In the genomic region with DNA sequence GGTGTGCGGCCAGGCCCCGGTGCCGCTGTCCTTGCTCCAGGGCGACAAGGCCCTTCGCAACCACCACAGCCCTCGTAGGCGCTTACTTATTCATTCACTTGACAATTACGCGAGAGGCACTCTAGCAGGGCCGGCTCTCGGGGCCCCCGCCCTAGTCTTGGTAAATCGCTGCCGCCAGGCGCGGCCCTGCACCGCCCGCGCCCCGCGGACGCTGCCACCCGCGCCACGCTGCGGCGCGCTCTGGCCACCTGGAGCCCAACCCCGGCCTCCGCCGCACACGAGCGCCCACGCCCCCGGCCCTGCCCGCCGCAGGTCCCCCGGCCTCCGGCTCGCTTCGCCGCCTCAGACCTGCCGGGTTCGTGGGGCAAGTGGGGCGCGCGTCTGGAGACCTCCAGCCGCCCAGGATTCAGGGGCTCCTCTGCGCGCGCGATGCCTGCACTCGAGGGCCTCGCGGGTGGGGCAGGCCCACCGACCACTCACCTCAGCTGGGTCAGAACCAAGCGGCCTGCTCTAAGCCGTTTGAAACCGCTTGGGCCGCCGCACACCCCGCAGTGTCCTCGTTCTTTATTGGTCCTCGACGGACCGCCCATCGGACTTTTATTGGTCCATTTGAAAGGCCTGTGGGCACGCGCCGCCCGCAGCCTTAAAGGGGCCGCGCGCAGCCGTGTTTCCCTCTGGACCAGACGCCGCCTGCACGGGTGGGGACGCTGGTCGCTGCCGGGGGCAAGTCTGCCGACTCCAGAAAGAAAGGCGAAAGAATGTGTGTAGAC, we compare ENCODE assay signal across 8 cellular contexts. TPM values are rescaled to one million over a fixed set of nuclear protein-coding genes. Genes with fewer than 3 reads are reported as not detected.
DNase-seq lines count a peak whose midpoint lies in the region; ATAC-seq and TF ChIP-seq lines count a peak whose summit lies in the region.

Gene CKAP5 (minus strand): TSS at position 541 of the 770 bp plus-strand sequence. CDS start 25,049 bp downstream, outside the sequence.

- no peaks in the 10 kb centered on the region for H3K9me3 ChIP-seq in spleen

- no peak for TF ChIP-seq CTCF in AG09309 (IDR thresholded peaks at IDR 0.05; ENCODE audit: control insufficient read depth, insufficient read depth, low read depth, low read length, missing control alignments)
- peak in 2 of 11 experiments; percentile 7 to 20 for TF ChIP-seq CTCF in spleen (IDR thresholded peaks at IDR 0.05 in 8 of 11, conservative IDR thresholded peaks at IDR 0.05 in 3 of 11)

- no peaks in the 10 kb centered on the region for H3K27me3 ChIP-seq in spleen (replicated peaks in 1 of 7)

- H3K4me3 ChIP-seq in AG09309 (ENCODE audit: control insufficient read depth, low read depth, low read length) (peak within 1 kb of the TSS; percentile 85), spleen (peak within 1 kb of the TSS; percentile 80 to 98 (median 92))

- 0 to 2% (median 1%) methylated on average over 8 to 83 of the region's 83 CpGs for WGBS in spleen, 5 donors

- no peak for TF ChIP-seq POLR2A in spleen (IDR thresholded peaks at IDR 0.05)

- peaks cover 12 to 52% (median 26%) of the 10 kb centered on the region in 6 donors for H3K4me1 ChIP-seq in spleen

- H3K27ac ChIP-seq in spleen, result peak within 1 kb of the TSS; percentile 70 to 89 (median 86)

- DNase-seq in AG09309 (ENCODE audit: low read depth), result peak; percentile 58
- DNase-seq in NCI-H2227 treated with DMSO at 0.1 percent for 48 hours (lab: John Stamatoyannopoulos, UW), result peak; percentile 94
- peak; percentile 76 for DNase-seq in activated CD4-positive, CD25-positive, alpha-beta regulatory T cell treated with anti-CD3 and anti-CD28 coated beads, Interleukin-2, amount 50 U/mL, for 16 hours (ENCODE audit: low read depth, low spot score)
- peak; percentile 81 for DNase-seq in central memory CD4-positive, alpha-beta T cell
- DNase-seq in iris pigment epithelial cell (ENCODE audit: low read depth), result peak; percentile 90
- peak; percentile 94 for DNase-seq in spleen

- peaks cover 0 to 12% (median 0%) of the 10 kb centered on the region in 6 donors for H3K36me3 ChIP-seq in spleen

- intact Hi-C loops in spleen (cut with DNase I; ENCODE audit: low total_unique reads), result no loop called here

- peak; percentile 94 for ATAC-seq in GM18909 (IDR thresholded peaks at IDR 0.05; ENCODE audit: poor library complexity, unreplicated experiment)
- peak; percentile 92 for ATAC-seq in HG03159 (IDR thresholded peaks at IDR 0.05; ENCODE audit: unreplicated experiment)

RNA-seq across cellular contexts. Expression of gene CKAP5, which starts in this region (rescaled TPM):
- 10 to 100 TPM; 32.8 to 55.4 (median 46.0) TPM for total RNA-seq in spleen
- 1 to 10 TPM; 6.5 to 8.5 (median 7.9) TPM for polyA plus RNA-seq in spleen

Comparison
In these comparisons a context has a peak if more than half of its experiments do, and no peak if none do; other contexts are left out.
1. Peak in every context shown above with its lines: DNase-seq, ATAC-seq, H3K4me3 ChIP-seq and H3K27ac ChIP-seq.